Comparison of ENCODE assay signal across 12 cellular contexts in genomic region chr12:124395284-124395752, GRCh38.
A peak's percentile ranks its signal among the peaks of the same experiment; 100 is the strongest.
DNase-seq lines count a peak whose midpoint lies in the region; ATAC-seq and TF ChIP-seq lines count a peak whose summit lies in the region.
"Had no signal": no experiment of that assay in that cellular context is flagged by ENCODE, and none has a peak within 500 bp of the region (broad histone marks: within the 10 kb centered on the region; RNA-seq: fewer than 3 reads in every experiment).

No MANE protein-coding gene starts in this region.

- H3K27ac Mint-ChIP-seq in HFFc6, result peak overlapping the region; percentile 62
- H3K27ac Mint-ChIP-seq: activated T-helper 2 cell treated with anti-CD3 and anti-CD28 coated beads, Interferon-gamma antibody, Interleukin-2, Interleukin-4, amounts not matched to agents 10 μg/mL and 5 μg/mL and 100 μg/mL, durations not matched to agents 14 hours and 24 hours and 36 hours had no signal

- no peaks in the 10 kb centered on the region for H3K9me3 Mint-ChIP-seq in HFFc6
- H3K9me3 Mint-ChIP-seq in activated T-cell treated with anti-CD3 and anti-CD28 coated beads, Interleukin-2, amount 50 U/mL, for 4 hours, result no peaks in the 10 kb centered on the region
- H3K9me3 Mint-ChIP-seq: activated T-helper 2 cell treated with anti-CD3 and anti-CD28 coated beads, Interferon-gamma antibody, Interleukin-2, Interleukin-4, amounts not matched to agents 10 μg/mL and 5 μg/mL and 100 μg/mL, durations not matched to agents 14 hours and 24 hours and 36 hours had no signal

- DNase-seq in HFFc6 (no peak), NCI-H345 (lab: John Stamatoyannopoulos, UW) (peak; percentile 66), dorsolateral prefrontal cortex (no peak), superior temporal gyrus (ENCODE audit: extremely low spot score) (no peak)
- no peak for DNase-seq in activated CD8-positive, alpha-beta memory T cell treated with anti-CD3 and anti-CD28 coated beads for 24 hours
- no peak for DNase-seq in activated T-cell treated with anti-CD3 and anti-CD28 coated beads, Interleukin-2, amount 50 U/mL, for 4 hours
- DNase-seq: activated CD4-positive, alpha-beta T cell treated with anti-CD3 and anti-CD28 coated beads, Interleukin-2, amount 50 U/mL, for 1 hour; stimulated activated CD4-positive, alpha-beta T cell treated with anti-CD3 and anti-CD28 coated beads, Interleukin-4, amount 100 ng/mL, for 24 hours; stimulated activated naive CD8-positive, alpha-beta T cell treated with anti-CD3 and anti-CD28 coated beads, Interleukin-15, Interleukin-2, amounts not matched to agents 100 U/mL and 50 U/mL, for 24 hours; T-helper 1 cell had no signal

- H3K36me3 Mint-ChIP-seq in HFFc6 (ENCODE audit: low read depth), result peaks cover 24% of the 10 kb centered on the region; the same call in 1 of the 2 replicates
- H3K36me3 Mint-ChIP-seq in activated T-cell treated with anti-CD3 and anti-CD28 coated beads, Interleukin-2, amount 50 U/mL, for 4 hours (ENCODE audit: insufficient read depth), result peaks cover 16% of the 10 kb centered on the region

- H3K27me3 Mint-ChIP-seq in HFFc6 (ENCODE audit: insufficient read depth), result peaks cover 1% of the 10 kb centered on the region
- H3K27me3 Mint-ChIP-seq in activated T-cell treated with anti-CD3 and anti-CD28 coated beads, Interleukin-2, amount 50 U/mL, for 4 hours (ENCODE audit: low read depth), result no peaks in the 10 kb centered on the region

- H3K27me3 ChIP-seq in dorsolateral prefrontal cortex, result no peaks in the 10 kb centered on the region
- H3K27me3 ChIP-seq in stomach smooth muscle (ENCODE audit: control insufficient read depth in 1 of 2, insufficient read depth in 2 of 2, low read length in 2 of 2), result no peaks in the 10 kb centered on the region

- TF ChIP-seq CTCF in HFFc6 (IDR thresholded peaks at IDR 0.05) (no peak), dorsolateral prefrontal cortex (IDR thresholded peaks at IDR 0.05 in 54 of 56, conservative IDR thresholded peaks at IDR 0.05 in 2 of 56; ENCODE audit: low read depth in 1 of 56, partially characterized antibody in 56 of 56) (no peak)

- H3K36me3 ChIP-seq in stomach smooth muscle (ENCODE audit: control insufficient read depth in 2 of 2, insufficient read depth in 2 of 2, low read length in 2 of 2), result peaks cover 7% of the 10 kb centered on the region in 2 donors

- intact Hi-C loops in dorsolateral prefrontal cortex (cut with DNase I), result loop anchor here in 1 of 2 donors (5.0 kb wide), 1 partner anchor 62 kb away; no protein-coding TSS in a partner anchor

- peaks cover 93% of the 10 kb centered on the region for H3K4me1 ChIP-seq in stomach smooth muscle (ENCODE audit: control insufficient read depth, insufficient read depth, low read length)

- H3K4me3 ChIP-seq in dorsolateral prefrontal cortex (no peak overlapping the region), stomach smooth muscle (ENCODE audit: low read length in 2 of 2) (no peak overlapping the region)

- H3K27ac ChIP-seq in dorsolateral prefrontal cortex, result peak overlapping the region in 53 of 59 donors; percentile 15 to 99 (median 87)
- H3K27ac ChIP-seq in stomach smooth muscle (ENCODE audit: low read length), result peak overlapping the region; percentile 88

- no peak overlapping the region for H3K4me3 Mint-ChIP-seq in HFFc6
- no peak overlapping the region for H3K4me3 Mint-ChIP-seq in activated T-cell treated with anti-CD3 and anti-CD28 coated beads, Interleukin-2, amount 50 U/mL, for 4 hours

- no peak overlapping the region for H3K9ac ChIP-seq in stomach smooth muscle (ENCODE audit: low read length in 2 of 2)

- H3K4me1 Mint-ChIP-seq in HFFc6 (ENCODE audit: low read depth), result peaks cover 67% of the 10 kb centered on the region
- peaks cover 22% of the 10 kb centered on the region for H3K4me1 Mint-ChIP-seq in activated T-cell treated with anti-CD3 and anti-CD28 coated beads, Interleukin-2, amount 50 U/mL, for 4 hours (ENCODE audit: low read depth)

- no peaks in the 10 kb centered on the region for H3K9me3 ChIP-seq in stomach smooth muscle (ENCODE audit: control insufficient read depth in 2 of 2, low read length in 2 of 2)

- ATAC-seq in activated T-cell treated with anti-CD3 and anti-CD28 coated beads, Interleukin-2, amount 50 U/mL, for 4 hours, result no peak
- ATAC-seq: stimulated activated naive CD8-positive, alpha-beta T cell treated with anti-CD3 and anti-CD28 coated beads, Interleukin-15, Interleukin-2, amounts not matched to agents 100 U/mL and 50 U/mL, for 24 hours had no signal
